In the genomic region with DNA sequence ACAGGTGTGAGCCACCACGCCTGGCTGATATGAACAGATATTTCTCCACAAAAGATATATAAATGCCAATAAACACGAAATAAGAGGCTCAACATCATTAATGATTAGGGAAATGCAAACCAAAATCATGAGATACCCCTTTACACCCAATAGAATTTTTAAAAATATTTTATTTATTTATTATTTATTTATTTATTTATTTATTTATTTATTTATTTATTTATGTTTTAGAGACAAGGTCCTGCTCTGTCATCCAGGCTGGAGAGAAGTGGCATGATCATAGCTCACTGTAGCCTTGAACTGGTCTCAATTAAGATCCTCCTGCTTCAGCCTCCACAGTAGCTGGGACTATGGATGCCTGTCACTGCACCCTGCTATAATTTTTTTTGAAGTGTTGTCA, we compare ENCODE assay signal across 36 cellular contexts.
"Had no signal": no experiment of that assay in that cellular context is flagged by ENCODE, and none has a peak within 500 bp of the region (broad histone marks: within the 10 kb centered on the region; RNA-seq: fewer than 3 reads in every experiment).

No MANE protein-coding gene starts in this region.

- H3K4me3 ChIP-seq: MG63 had no signal

- DNase-seq: Karpas-422, Kasumi-1, MG63, MM.1S, MV-4-11, NCI-H1048, NCI-H1092, NCI-H1092 treated with DMSO at 0.1 percent for 48 hours, NCI-H1105, NCI-H1105 treated with DMSO at 0.1 percent for 48 hours, NCI-H1417, NCI-H1417 treated with DMSO at 0.1 percent for 48 hours, NCI-H1436, NCI-H1436 treated with DMSO at 0.1 percent for 48 hours, NCI-H146, NCI-H1694, NCI-H1694 treated with DMSO at 0.1 percent for 48 hours, NCI-H187, NCI-H187 treated with DMSO at 0.1 percent for 48 hours, NCI-H1930, NCI-H2029, NCI-H2029 treated with DMSO at 0.1 percent for 48 hours, NCI-H2081, NCI-H2081 treated with DMSO at 0.1 percent for 48 hours, NCI-H2107, NCI-H2171, NCI-H2171 treated with DMSO at 0.1 percent for 48 hours, NCI-H2227 treated with DMSO at 0.1 percent for 48 hours, NCI-H226, NCI-H345, NCI-H446, NCI-H446 treated with DMSO at 0.1 percent for 48 hours, NCI-H510A, NCI-H510A treated with DMSO at 0.1 percent for 48 hours, NCI-H524, NCI-H524 treated with DMSO at 0.1 percent for 48 hours had no signal
